Comparison of ENCODE assay signal across 19 cellular contexts in genomic region chr13:35966024-35966423, GRCh38.
A peak's percentile ranks its signal among the peaks of the same experiment; 100 is the strongest.
DNase-seq lines count a peak whose midpoint lies in the region; ATAC-seq and TF ChIP-seq lines count a peak whose summit lies in the region.
"Had no signal": no experiment of that assay in that cellular context is flagged by ENCODE, and none has a peak within 500 bp of the region (broad histone marks: within the 10 kb centered on the region; RNA-seq: fewer than 3 reads in every experiment).

No MANE protein-coding gene starts in this region.

- intact Hi-C loops in esophagus muscularis mucosa (cut with DNase I) (no loop called here), left ventricle myocardium superior (cut with micrococcal nuclease) (no loop called here), thyroid gland (cut with DNase I) (no loop called here)

- 84% methylated on average over 1 of the region's 1 CpG for WGBS in esophagus muscularis mucosa
- WGBS in thyroid gland, 2 donors: 72 to 80% methylated on average over 1 of the region's 1 CpG

- H3K4me1 ChIP-seq in SJSA1 (replicated peaks): peaks cover 20% of the 10 kb centered on the region
- peaks cover 3 to 26% (median 9%) of the 10 kb centered on the region in 4 donors for H3K4me1 ChIP-seq in esophagus muscularis mucosa
- H3K4me1 ChIP-seq in thyroid gland: peaks cover 6 to 14% of the 10 kb centered on the region in 2 donors

- TF ChIP-seq POLR2A in esophagus muscularis mucosa (IDR thresholded peaks at IDR 0.05; ENCODE audit: low read depth): no peak
- TF ChIP-seq POLR2A in thyroid gland (IDR thresholded peaks at IDR 0.05): no peak

- H3K9me3 ChIP-seq in SJSA1 (replicated peaks) (no peaks in the 10 kb centered on the region), esophagus muscularis mucosa (peaks cover 0 to 8% (median 0%) of the 10 kb centered on the region in 4 donors), thyroid gland (no peaks in the 10 kb centered on the region)
- H3K9me3 ChIP-seq: BE2C, HAP-1 had no signal

- no peak overlapping the region for H3K4me3 ChIP-seq in SJSA1
- no peak overlapping the region for H3K4me3 ChIP-seq in esophagus muscularis mucosa
- no peak overlapping the region for H3K4me3 ChIP-seq in thyroid gland (replicated peaks in 1 of 3)
- H3K4me3 ChIP-seq: HAP-1 had no signal

- H3K27ac ChIP-seq in SJSA1: peak overlapping the region; percentile 11; the same call in 1 of the 2 replicates
- H3K27ac ChIP-seq in esophagus muscularis mucosa (replicated peaks in 1 of 4): peak overlapping the region; percentile 6 to 63 (median 22)
- peak overlapping the region in 2 of 3 donors; percentile 25 to 29 for H3K27ac ChIP-seq in thyroid gland

- DNase-seq in SJSA1 (ENCODE audit: low read depth in 1 of 2, low spot score in 2 of 2) (no peak), esophagus muscularis mucosa (ENCODE audit: extremely low spot score) (no peak), left ventricle myocardium superior (no peak), thyroid gland (no peak)
- DNase-seq: BE2C; CD4-positive, alpha-beta T cell; IMR-90; Karpas-422; MM.1S; NCI-H1105; NCI-H1694; NCI-H2107; NCI-H2227 treated with DMSO at 0.1 percent for 48 hours; SHP77 had no signal

- no peak for TF ChIP-seq CTCF in esophagus muscularis mucosa (IDR thresholded peaks at IDR 0.05)
- TF ChIP-seq CTCF in thyroid gland (IDR thresholded peaks at IDR 0.05): no peak

- ATAC-seq in left ventricle myocardium superior (peak; percentile 31), HG03135 (IDR thresholded peaks at IDR 0.05; ENCODE audit: unreplicated experiment) (no peak), GM18519 (IDR thresholded peaks at IDR 0.05; ENCODE audit: low FRiP score, unreplicated experiment) (no peak)
- no peak for ATAC-seq in activated CD4-positive, CD25-positive, alpha-beta regulatory T cell treated with anti-CD3 and anti-CD28 coated beads, Interleukin-2, amount 50 U/mL, for 24 hours
- ATAC-seq: Panc1 had no signal

- no peak for TF ChIP-seq EP300 in esophagus muscularis mucosa (IDR thresholded peaks at IDR 0.05)

- H3K36me3 ChIP-seq in SJSA1: no peaks in the 10 kb centered on the region
- H3K36me3 ChIP-seq in esophagus muscularis mucosa: no peaks in the 10 kb centered on the region
- H3K36me3 ChIP-seq in thyroid gland: no peaks in the 10 kb centered on the region
- H3K36me3 ChIP-seq: BE2C, HAP-1 had no signal

- H3K27me3 ChIP-seq in SJSA1 (replicated peaks) (no peaks in the 10 kb centered on the region), esophagus muscularis mucosa (no peaks in the 10 kb centered on the region), thyroid gland (no peaks in the 10 kb centered on the region)
- H3K27me3 ChIP-seq: BE2C had no signal
